Comparison of ENCODE assay signal across 8 cellular contexts in the genomic region with DNA sequence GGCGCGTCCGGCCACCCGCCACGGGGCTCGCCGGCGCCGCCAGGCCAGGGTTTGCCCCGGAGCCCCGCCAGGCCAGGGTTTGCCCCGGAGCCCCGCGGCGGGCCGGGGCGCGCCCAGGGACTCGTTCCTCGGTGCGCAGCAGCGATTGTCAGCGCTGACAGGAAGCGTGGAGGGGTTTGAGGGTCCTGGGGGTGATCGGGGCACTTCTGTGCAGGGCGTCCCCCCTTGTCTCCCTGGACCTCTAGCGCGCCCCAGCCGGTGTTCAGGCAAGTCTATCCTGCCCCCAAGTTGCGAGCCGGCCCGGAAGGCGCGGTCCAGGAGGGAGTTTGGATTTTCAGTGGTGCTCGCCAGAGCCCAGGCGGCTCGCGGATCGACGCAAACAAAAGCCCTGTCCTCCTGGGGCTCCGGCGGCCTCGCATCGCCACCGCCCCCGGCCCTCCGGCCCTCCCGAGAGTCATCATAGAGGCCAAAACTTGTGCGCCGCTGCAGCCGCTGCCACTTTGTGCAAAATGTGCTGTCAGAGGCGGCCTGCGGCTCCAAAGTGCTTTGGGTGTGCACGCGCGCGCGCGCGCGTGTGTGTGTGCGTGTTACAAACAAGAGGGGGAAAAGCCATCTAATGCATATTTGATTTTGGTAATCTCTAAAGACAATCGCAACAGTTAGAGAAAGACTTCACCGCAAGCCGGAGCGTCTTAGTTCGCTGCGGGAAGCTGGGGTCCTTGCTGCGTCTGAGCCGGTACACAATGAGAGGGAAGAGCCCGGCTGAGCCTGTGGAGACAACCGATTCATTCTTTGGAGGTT. TPM values are rescaled to one million over a fixed set of nuclear protein-coding genes. Genes with fewer than 3 reads are reported as not detected.
A peak's percentile ranks its signal among the peaks of the same experiment; 100 is the strongest.
DNase-seq lines count a peak whose midpoint lies in the region; TF ChIP-seq lines count a peak whose summit lies in the region.

No MANE protein-coding gene starts in this region.

- peak overlapping the region; percentile 76 for H3K4me3 Mint-ChIP-seq in activated naive CD8-positive, alpha-beta T cell

- H3K4me1 Mint-ChIP-seq in activated naive CD8-positive, alpha-beta T cell (ENCODE audit: low read depth), result peaks cover 19% of the 10 kb centered on the region

- H2AFZ ChIP-seq in parathyroid adenoma, result peak overlapping the region; percentile 43

- peak overlapping the region; percentile 88 for H3K4me3 ChIP-seq in left ventricle myocardium inferior
- H3K4me3 ChIP-seq in parathyroid adenoma (ENCODE audit: low read depth, low read length), result peak overlapping the region; percentile 67

- peaks cover 47% of the 10 kb centered on the region for H3K27me3 ChIP-seq in left ventricle myocardium inferior (ENCODE audit: low read depth)
- H3K27me3 ChIP-seq in parathyroid adenoma (ENCODE audit: control insufficient read depth, insufficient read depth, low read length), result no peaks in the 10 kb centered on the region

- H3K27me3 Mint-ChIP-seq in activated naive CD8-positive, alpha-beta T cell, result peaks cover 41% of the 10 kb centered on the region

- intact Hi-C loops in left ventricle myocardium inferior (cut with micrococcal nuclease), result no loop called here

- H3K27ac Mint-ChIP-seq in activated naive CD8-positive, alpha-beta T cell, result no peak overlapping the region

- peaks cover 63% of the 10 kb centered on the region for H3K4me1 ChIP-seq in left ventricle myocardium inferior
- H3K4me1 ChIP-seq in parathyroid adenoma, result no peaks in the 10 kb centered on the region

- H3K9me3 ChIP-seq in left ventricle myocardium inferior (replicated peaks) (no peaks in the 10 kb centered on the region), parathyroid adenoma (ENCODE audit: control insufficient read depth, low read length) (no peaks in the 10 kb centered on the region)

- H3K36me3 Mint-ChIP-seq in activated naive CD8-positive, alpha-beta T cell, result no peaks in the 10 kb centered on the region

- peaks cover 11% of the 10 kb centered on the region for H3K79me2 ChIP-seq in parathyroid adenoma

- peak overlapping the region; percentile 80 for H3K4me2 ChIP-seq in parathyroid adenoma (ENCODE audit: low read length)

- DNase-seq in NCI-H2196 (lab: John Stamatoyannopoulos, UW; ENCODE audit: unreplicated experiment) (peak; percentile 59), NCI-H2196 treated with DMSO at 0.1 percent for 48 hours (lab: John Stamatoyannopoulos, UW; ENCODE audit: unreplicated experiment) (no peak), HT-29 (ENCODE audit: low spot score) (peak; percentile 55), left ventricle myocardium inferior (peak; percentile 43), mucosa of gallbladder (ENCODE audit: low spot score) (no peak), NCI-H1048 (lab: John Stamatoyannopoulos, UW) (no peak)

- TF ChIP-seq CTCF in left ventricle myocardium inferior (IDR thresholded peaks at IDR 0.05; ENCODE audit: borderline replicate concordance), result no peak
- no peak for TF ChIP-seq CTCF in parathyroid adenoma (IDR thresholded peaks at IDR 0.05)

- peak overlapping the region; percentile 94 for H3K27ac ChIP-seq in left ventricle myocardium inferior (replicated peaks)
- peak overlapping the region; percentile 69 for H3K27ac ChIP-seq in parathyroid adenoma

- no peaks in the 10 kb centered on the region for H3K9me3 Mint-ChIP-seq in activated naive CD8-positive, alpha-beta T cell (ENCODE audit: low read depth)

- no peaks in the 10 kb centered on the region for H3K36me3 ChIP-seq in left ventricle myocardium inferior
- no peaks in the 10 kb centered on the region for H3K36me3 ChIP-seq in parathyroid adenoma (ENCODE audit: control insufficient read depth, insufficient read depth, low read length)

- no peak overlapping the region for H3K9ac ChIP-seq in parathyroid adenoma

RNA-seq across cellular contexts. Expression of a gene that starts 1.0 kb away (rescaled TPM):
- total RNA-seq in HT-29 (2014; rRNA removed; shearing (Covaris generic)), result 34.7 and 40.5 TPM in 2 replicates
- 14.0 TPM for total RNA-seq in left ventricle myocardium inferior
- 13.1 TPM for total RNA-seq in mucosa of gallbladder

Comparison
In these comparisons a context has a peak if more than half of its experiments do, and no peak if none do; other contexts are left out.
1. DNase-seq: peak in NCI-H2196 (single experiment), HT-29 (single experiment) and left ventricle myocardium inferior (single experiment); none in NCI-H2196 treated with DMSO at 0.1 percent for 48 hours (single experiment), mucosa of gallbladder (single experiment) and NCI-H1048 (single experiment).